10 cellular contexts compared by ENCODE assay signal in the genomic region with DNA sequence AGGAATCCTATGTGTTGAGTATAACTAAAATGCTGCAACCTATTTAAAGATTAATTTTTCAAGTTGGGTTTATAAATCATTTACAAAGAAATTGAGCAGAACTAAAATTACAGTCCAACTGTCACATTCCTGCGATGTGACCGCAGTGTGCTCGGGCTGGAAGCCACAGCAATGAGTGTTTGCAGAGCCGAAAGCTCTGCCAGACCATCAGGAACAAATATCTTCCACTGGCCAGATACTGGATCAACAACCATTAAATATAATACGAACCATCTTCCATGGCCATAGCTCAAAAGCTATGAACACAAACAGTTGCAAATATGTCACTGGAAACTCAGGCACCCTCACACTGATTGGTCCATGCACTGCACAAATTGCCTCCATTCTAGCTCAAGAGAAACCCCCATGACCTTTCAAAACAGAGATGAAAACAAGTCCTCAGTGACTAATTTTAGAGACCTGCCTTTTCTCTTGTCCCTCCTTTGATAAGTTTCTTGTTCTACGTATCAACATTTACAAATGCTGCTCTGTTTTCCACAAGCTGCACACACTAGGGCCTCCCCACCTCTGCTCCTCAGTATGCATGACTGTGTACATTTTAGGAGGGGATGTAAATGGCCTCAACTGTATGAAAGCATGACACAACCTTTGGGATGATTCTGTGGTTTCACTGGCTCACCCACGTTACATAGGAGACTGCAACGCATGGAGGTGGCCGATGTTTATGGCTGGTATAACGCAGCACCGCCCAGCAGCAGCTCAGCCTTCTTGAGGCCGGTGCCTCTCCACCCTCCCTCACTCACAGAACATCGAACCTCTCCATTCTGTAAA.
DNase-seq lines count a peak whose midpoint lies in the region; ATAC-seq and TF ChIP-seq lines count a peak whose summit lies in the region.
"Had no signal": no experiment of that assay in that cellular context is flagged by ENCODE, and none has a peak within 500 bp of the region (broad histone marks: within the 10 kb centered on the region; RNA-seq: fewer than 3 reads in every experiment).

No MANE protein-coding gene starts in this region.

- H3K4me3 ChIP-seq in heart left ventricle: no peak overlapping the region
- H3K4me3 ChIP-seq in left ventricle myocardium inferior: no peak overlapping the region
- H3K4me3 ChIP-seq in liver (ENCODE audit: low read depth in 1 of 3, low read length in 3 of 3): no peak overlapping the region
- H3K4me3 ChIP-seq in vagina: no peak overlapping the region
- no peak overlapping the region for H3K4me3 ChIP-seq in coronary artery
- H3K4me3 ChIP-seq: thoracic aorta had no signal

- DNase-seq in heart left ventricle (peak in 1 of 5 donors; percentile 21), left ventricle myocardium inferior (no peak), vagina (ENCODE audit: extremely low spot score in 2 of 2) (no peak), DMS53 treated with DMSO at 0.1 percent for 48 hours (lab: John Stamatoyannopoulos, UW; ENCODE audit: unreplicated experiment) (no peak), COR-L47 (lab: John Stamatoyannopoulos, UW) (no peak), coronary artery (ENCODE audit: low spot score) (no peak)
- peak; percentile 49 for DNase-seq in activated naive CD8-positive, alpha-beta T cell treated with anti-CD3 and anti-CD28 coated beads for 36 hours
- DNase-seq: NCI-H2081 treated with DMSO at 0.1 percent for 48 hours had no signal

- H3K27ac Mint-ChIP-seq in activated naive CD8-positive, alpha-beta T cell treated with anti-CD3 and anti-CD28 coated beads for 36 hours: peak overlapping the region; percentile 5

- peaks cover 0 to 20% (median 7%) of the 10 kb centered on the region in 12 donors for H3K9me3 ChIP-seq in heart left ventricle
- H3K9me3 ChIP-seq in left ventricle myocardium inferior (replicated peaks): peaks cover 19% of the 10 kb centered on the region
- H3K9me3 ChIP-seq in liver (ENCODE audit: control insufficient read depth in 4 of 4, low read length in 3 of 4): peaks cover 2 to 6% (median 5%) of the 10 kb centered on the region in 4 donors
- no peaks in the 10 kb centered on the region for H3K9me3 ChIP-seq in vagina
- H3K9me3 ChIP-seq: thoracic aorta had no signal

- no peak overlapping the region for H3K9ac ChIP-seq in liver (ENCODE audit: low read depth in 1 of 2, low read length in 2 of 2)

- intact Hi-C loops in heart left ventricle (cut with DNase I) (loop anchor here in 2 of 10 donors (10.0 kb wide), 2 partner anchors 575 to 635 kb away; no protein-coding TSS in a partner anchor), left ventricle myocardium inferior (cut with micrococcal nuclease) (no loop called here), vagina (cut with DNase I) (no loop called here)

- 79 to 87% (median 83%) methylated on average over 13 of the region's 13 CpGs for WGBS in heart left ventricle, 4 donors
- 57% methylated on average over 13 of the region's 13 CpGs for WGBS in liver

- H3K4me1 ChIP-seq in heart left ventricle (peaks cover 0 to 4% (median 0%) of the 10 kb centered on the region in 12 donors), left ventricle myocardium inferior (no peaks in the 10 kb centered on the region), liver (ENCODE audit: control insufficient read depth in 4 of 4, insufficient read depth in 4 of 4, low read length in 3 of 4) (peaks cover 0 to 27% (median 18%) of the 10 kb centered on the region in 4 donors), vagina (peaks cover 22% of the 10 kb centered on the region)

- H3K27ac ChIP-seq in heart left ventricle (peak overlapping the region in 2 of 12 donors; percentile 2 to 43), left ventricle myocardium inferior (replicated peaks) (no peak overlapping the region), liver (ENCODE audit: low read depth in 1 of 2, low read length in 2 of 2) (peak overlapping the region; percentile 64 to 78), vagina (peak overlapping the region; percentile 51), coronary artery (peak overlapping the region in 1 of 2 donors; percentile 46)
- H3K27ac ChIP-seq: thoracic aorta had no signal

- H3K4me1 Mint-ChIP-seq in activated naive CD8-positive, alpha-beta T cell treated with anti-CD3 and anti-CD28 coated beads for 36 hours: peaks cover 15% of the 10 kb centered on the region

- ATAC-seq in heart left ventricle: peak; percentile 41 to 71 (median 50)

- H3K36me3 Mint-ChIP-seq in activated naive CD8-positive, alpha-beta T cell treated with anti-CD3 and anti-CD28 coated beads for 36 hours: peaks cover 20% of the 10 kb centered on the region

- TF ChIP-seq POLR2A in heart left ventricle (IDR thresholded peaks at IDR 0.05) (no peak), vagina (IDR thresholded peaks at IDR 0.05) (no peak)

- no peak overlapping the region for H3K4me3 Mint-ChIP-seq in activated naive CD8-positive, alpha-beta T cell treated with anti-CD3 and anti-CD28 coated beads for 36 hours

- H3K36me3 ChIP-seq in heart left ventricle (no peaks in the 10 kb centered on the region), left ventricle myocardium inferior (no peaks in the 10 kb centered on the region), liver (ENCODE audit: control insufficient read depth in 4 of 4, insufficient read depth in 3 of 4, low read depth in 1 of 4, low read length in 3 of 4) (no peaks in the 10 kb centered on the region), vagina (no peaks in the 10 kb centered on the region)
- H3K36me3 ChIP-seq: thoracic aorta had no signal

- no peaks in the 10 kb centered on the region for H3K27me3 Mint-ChIP-seq in activated naive CD8-positive, alpha-beta T cell treated with anti-CD3 and anti-CD28 coated beads for 36 hours

- H3K9me3 Mint-ChIP-seq in activated naive CD8-positive, alpha-beta T cell treated with anti-CD3 and anti-CD28 coated beads for 36 hours: peaks cover 11% of the 10 kb centered on the region

- TF ChIP-seq CTCF in heart left ventricle (IDR thresholded peaks at IDR 0.05) (no peak), left ventricle myocardium inferior (IDR thresholded peaks at IDR 0.05; ENCODE audit: borderline replicate concordance) (no peak), liver (IDR thresholded peaks at IDR 0.05; ENCODE audit: low read depth, low read length, missing input control) (no peak), vagina (IDR thresholded peaks at IDR 0.05) (no peak), coronary artery (IDR thresholded peaks at IDR 0.05) (no peak)

- H3K27me3 ChIP-seq in heart left ventricle (no peaks in the 10 kb centered on the region), left ventricle myocardium inferior (ENCODE audit: low read depth) (no peaks in the 10 kb centered on the region), liver (ENCODE audit: control insufficient read depth in 4 of 4, insufficient read depth in 4 of 4, low read length in 3 of 4) (no peaks in the 10 kb centered on the region), vagina (no peaks in the 10 kb centered on the region)

- peak; percentile 57 to 63 for TF ChIP-seq RAD21 in liver (IDR thresholded peaks at IDR 0.05)

TF ChIP-seq in liver, 16 proteins besides CTCF, POLR2A, EP300 and RAD21 (continues in another document):
- no peak for TF ChIP-seq EGR1 (IDR thresholded peaks at IDR 0.05; ENCODE audit: low read depth in 2 of 2)
- peak; percentile 39 for TF ChIP-seq ATF3 (IDR thresholded peaks at IDR 0.05)
- TF ChIP-seq, protein P1, sequence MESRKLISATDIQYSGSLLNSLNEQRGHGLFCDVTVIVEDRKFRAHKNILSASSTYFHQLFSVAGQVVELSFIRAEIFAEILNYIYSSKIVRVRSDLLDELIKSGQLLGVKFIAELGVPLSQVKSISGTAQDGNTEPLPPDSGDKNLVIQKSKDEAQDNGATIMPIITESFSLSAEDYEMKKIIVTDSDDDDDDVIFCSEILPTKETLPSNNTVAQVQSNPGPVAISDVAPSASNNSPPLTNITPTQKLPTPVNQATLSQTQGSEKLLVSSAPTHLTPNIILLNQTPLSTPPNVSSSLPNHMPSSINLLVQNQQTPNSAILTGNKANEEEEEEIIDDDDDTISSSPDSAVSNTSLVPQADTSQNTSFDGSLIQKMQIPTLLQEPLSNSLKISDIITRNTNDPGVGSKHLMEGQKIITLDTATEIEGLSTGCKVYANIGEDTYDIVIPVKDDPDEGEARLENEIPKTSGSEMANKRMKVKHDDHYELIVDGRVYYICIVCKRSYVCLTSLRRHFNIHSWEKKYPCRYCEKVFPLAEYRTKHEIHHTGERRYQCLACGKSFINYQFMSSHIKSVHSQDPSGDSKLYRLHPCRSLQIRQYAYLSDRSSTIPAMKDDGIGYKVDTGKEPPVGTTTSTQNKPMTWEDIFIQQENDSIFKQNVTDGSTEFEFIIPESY (IDR thresholded peaks at IDR 0.05): peak; percentile 54
- TF ChIP-seq FOXA2 (IDR thresholded peaks at IDR 0.05): peak; percentile 46
- peak; percentile 26 for TF ChIP-seq NR2F2 (IDR thresholded peaks at IDR 0.05)
- no peak for TF ChIP-seq HNF4G (IDR thresholded peaks at IDR 0.05)
- TF ChIP-seq JUND (IDR thresholded peaks at IDR 0.05): peak; percentile 33 to 58
- peak; percentile 68 for TF ChIP-seq YY1 (IDR thresholded peaks at IDR 0.05)
- peak; percentile 65 to 81 for TF ChIP-seq HNF4A (conservative IDR thresholded peaks at IDR 0.05)
- TF ChIP-seq RXRA (IDR thresholded peaks at IDR 0.05): peak; percentile 54 to 78
